ENCODE assay signal across 8 cellular contexts in genomic region chr11:26331911-26332571, GRCh38. TPM values are rescaled to one million over a fixed set of nuclear protein-coding genes. Genes with fewer than 3 reads are reported as not detected.
DNase-seq lines count a peak whose midpoint lies in the region; ATAC-seq, FAIRE-seq and TF ChIP-seq lines count a peak whose summit lies in the region.

Gene ANO3 (plus strand): TSS chr11:26332130. CDS start chr11:26332276, 146 bp downstream.

- FAIRE-seq in astrocyte (lab: Jason Lieb, UNC), result no peak

- peak within 1 kb of the TSS; percentile 83 for H2AFZ ChIP-seq in astrocyte (ENCODE audit: low read depth, low read length)

- no peaks in the 10 kb centered on the region for H3K36me3 ChIP-seq in astrocyte (ENCODE audit: insufficient read depth, low read length)
- no peaks in the 10 kb centered on the region for H3K36me3 ChIP-seq in vagina

- H3K9ac ChIP-seq in astrocyte (ENCODE audit: low read length), result no peak within 1 kb of the TSS

- peaks cover 4% of the 10 kb centered on the region for H3K4me1 ChIP-seq in astrocyte (ENCODE audit: insufficient read depth, low read length)
- H3K4me1 ChIP-seq in vagina, result peaks cover 7% of the 10 kb centered on the region

- no peaks in the 10 kb centered on the region for H3K27me3 Mint-ChIP-seq in astrocyte (ENCODE audit: low read depth, unreplicated experiment)

- TF ChIP-seq CTCF in astrocyte (IDR thresholded peaks at IDR 0.05; ENCODE audit: insufficient read depth, low read depth, low read length), result peak; percentile 34
- no peak for TF ChIP-seq CTCF in vagina (IDR thresholded peaks at IDR 0.05)

- TF ChIP-seq POLR2A in vagina (IDR thresholded peaks at IDR 0.05), result no peak

- no peaks in the 10 kb centered on the region for H3K9me3 Mint-ChIP-seq in astrocyte (ENCODE audit: unreplicated experiment)

- ATAC-seq in GM18870 (IDR thresholded peaks at IDR 0.05; ENCODE audit: unreplicated experiment) (peak; percentile 79), HG03060 (IDR thresholded peaks at IDR 0.05; ENCODE audit: low read depth, unreplicated experiment) (peak; percentile 60)

- no peak within 1 kb of the TSS for H3K27ac ChIP-seq in astrocyte (ENCODE audit: low read depth, low read length)
- H3K27ac ChIP-seq in vagina, result no peak within 1 kb of the TSS

- H3K27me3 ChIP-seq in astrocyte (ENCODE audit: insufficient read depth, low read length) (peaks cover 16% of the 10 kb centered on the region), vagina (no peaks in the 10 kb centered on the region)

- H3K4me3 ChIP-seq in astrocyte (ENCODE audit: insufficient read depth, low read depth, low read length) (peak within 1 kb of the TSS; percentile 54), skeletal muscle cell (ENCODE audit: low read depth, low read length) (peak within 1 kb of the TSS; percentile 30), vagina (peak within 1 kb of the TSS in 1 of 2 donors; percentile 10)

- H3K4me1 Mint-ChIP-seq in astrocyte (ENCODE audit: low read depth, unreplicated experiment), result peaks cover 4% of the 10 kb centered on the region

- DNase-seq in C1 segment of cervical spinal cord (lab: John Stamatoyannopoulos, UW) (peak in 8 of 14 donors; percentile 0 to 50 (median 2)), NCI-H2171 (lab: John Stamatoyannopoulos, UW) (peak; percentile 62), astrocyte (ENCODE audit: low read depth) (peak; percentile 77), iPS DF 19.7 (ENCODE audit: low read depth, low spot score) (peak; percentile 87), skeletal muscle cell (ENCODE audit: low read depth) (peak; percentile 59), vagina (ENCODE audit: extremely low spot score in 2 of 2) (no peak)

- no peaks in the 10 kb centered on the region for H3K36me3 Mint-ChIP-seq in astrocyte (ENCODE audit: low read depth, unreplicated experiment)

- peak within 1 kb of the TSS; percentile 85 for H3K4me3 Mint-ChIP-seq in astrocyte (ENCODE audit: unreplicated experiment)

- intact Hi-C loops in vagina (cut with DNase I), result no loop called here

- H4K20me1 ChIP-seq in astrocyte (ENCODE audit: insufficient read depth, low read length), result no peaks in the 10 kb centered on the region

- H3K9me3 ChIP-seq in astrocyte (ENCODE audit: insufficient read depth, low read depth, low read length) (no peaks in the 10 kb centered on the region), vagina (no peaks in the 10 kb centered on the region)

- no peaks in the 10 kb centered on the region for H3K79me2 ChIP-seq in astrocyte (ENCODE audit: insufficient read depth, low read length)

- H3K27ac Mint-ChIP-seq in astrocyte (ENCODE audit: unreplicated experiment), result no peak within 1 kb of the TSS

- peak within 1 kb of the TSS; percentile 85 for H3K4me2 ChIP-seq in astrocyte (ENCODE audit: low read length)

RNA-seq across cellular contexts. Expression of gene ANO3, which starts in this region (rescaled TPM):
- total RNA-seq in astrocyte (0.07 and 0.11 TPM in 2 replicates), vagina (not detected)

Comparison
In these comparisons a context has a peak if more than half of its experiments do, and no peak if none do; other contexts are left out.
1. Peak in DNase-seq, H3K4me3 ChIP-seq and H3K4me2 ChIP-seq in astrocyte; RNA of the gene not detected or under 1 TPM.
2. DNase-seq: peak in C1 segment of cervical spinal cord (8 of 14), NCI-H2171 (single experiment), iPS DF 19.7 (single experiment) and skeletal muscle cell (single experiment); none in vagina (0 of 2).